In the genomic region with DNA sequence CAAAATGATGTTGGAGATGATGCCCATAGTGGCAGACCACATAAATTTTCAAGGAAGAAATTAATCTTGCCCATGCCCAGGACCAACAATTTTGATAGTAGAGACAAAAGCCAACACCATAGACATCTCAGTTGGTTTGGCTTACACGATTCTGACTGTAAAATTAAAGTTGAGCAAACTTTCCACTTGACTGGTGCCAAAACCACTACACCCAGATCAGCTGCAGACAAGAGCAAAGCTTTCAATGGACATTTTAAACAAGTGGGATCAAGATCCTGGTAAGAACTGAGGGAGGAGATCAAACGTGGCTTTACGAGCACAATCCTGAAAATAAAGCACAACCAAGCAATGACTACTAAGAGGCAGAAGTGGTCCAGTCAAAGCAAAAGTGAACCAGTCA, we compare ENCODE assay signal across 34 cellular contexts.
"Had no signal": no experiment of that assay in that cellular context is flagged by ENCODE, and none has a peak within 500 bp of the region (broad histone marks: within the 10 kb centered on the region; RNA-seq: fewer than 3 reads in every experiment).

No MANE protein-coding gene starts in this region.

- H3K9me3 ChIP-seq: ascending aorta, colonic mucosa, lower lobe of right lung, neutrophil, SK-N-SH, tibial artery, upper lobe of right lung had no signal

- H3K36me3 ChIP-seq: cardiac muscle cell, colonic mucosa had no signal

- H3K4me3 ChIP-seq: ascending aorta, cardiac muscle cell, colonic mucosa, lower lobe of right lung, tibial artery, upper lobe of right lung had no signal

- H3K27me3 ChIP-seq: ascending aorta, cardiac muscle cell, colonic mucosa, neutrophil, tibial artery, upper lobe of right lung had no signal

- ATAC-seq: left colon; lower lobe of right lung; stimulated activated memory B cell treated with anti-CD40 and anti-IgM and Interleukin-4, amounts not matched to agents 10 μg/mL and 1 μg/mL and 100 μg/mL, for 72 hours; stimulated activated naive CD8-positive, alpha-beta T cell treated with anti-CD3 and anti-CD28 coated beads, Interleukin-15, amount 100 ng/mL, for 72 hours; upper lobe of right lung had no signal

- H3K9me3 Mint-ChIP-seq: activated CD4-positive, alpha-beta memory T cell treated with anti-CD3 and anti-CD28 coated beads for 36 hours; activated naive CD4-positive, alpha-beta T cell treated with anti-CD3 and anti-CD28 coated beads for 36 hours; activated naive CD8-positive, alpha-beta T cell treated with anti-CD3 and anti-CD28 coated beads for 36 hours; activated T-helper 1 cell treated with anti-CD3 and anti-CD28 coated beads, Interleukin-12 subunit alpha, Interleukin-12 subunit beta, Interleukin-2, Interleukin-4 antibody, amounts not matched to agents 30 ng/mL and 10 ng/mL and 1 ng/mL, durations not matched to agents 14 hours and 24 hours and 36 hours; nephron; T-helper 1 cell treated with Interleukin-12 subunit alpha and Interleukin-12 subunit beta and Interleukin-4 antibody, amounts not matched to agents 30 μg/mL and 1 μg/mL, for 36 hours had no signal

- H3K27ac Mint-ChIP-seq: activated CD4-positive, alpha-beta memory T cell treated with anti-CD3 and anti-CD28 coated beads for 36 hours; activated CD4-positive, alpha-beta T cell treated with anti-CD3 and anti-CD28 coated beads, Interleukin-2, amount 10 ng/mL, durations not matched to agents 24 days and 14 days; activated naive CD4-positive, alpha-beta T cell treated with anti-CD3 and anti-CD28 coated beads for 36 hours; activated naive CD8-positive, alpha-beta T cell treated with anti-CD3 and anti-CD28 coated beads for 36 hours; activated T-helper 1 cell treated with anti-CD3 and anti-CD28 coated beads, Interleukin-12 subunit alpha, Interleukin-12 subunit beta, Interleukin-2, Interleukin-4 antibody, amounts not matched to agents 30 ng/mL and 10 ng/mL and 1 ng/mL, durations not matched to agents 14 hours and 24 hours and 36 hours; brain; nephron; stimulated activated memory B cell treated with anti-CD40 and anti-IgM and Interleukin-4, amounts not matched to agents 10 μg/mL and 1 μg/mL and 100 μg/mL, for 72 hours; stimulated activated naive CD8-positive, alpha-beta T cell treated with anti-CD3 and anti-CD28 coated beads, Interleukin-15, amount 100 ng/mL, for 72 hours; T-helper 1 cell treated with Interleukin-12 subunit alpha and Interleukin-12 subunit beta and Interleukin-4 antibody, amounts not matched to agents 30 μg/mL and 1 μg/mL, for 36 hours had no signal

- H3K9ac ChIP-seq: SK-N-SH had no signal

- H3K27me3 Mint-ChIP-seq: activated CD4-positive, alpha-beta memory T cell treated with anti-CD3 and anti-CD28 coated beads for 36 hours; activated CD4-positive, alpha-beta T cell treated with anti-CD3 and anti-CD28 coated beads, Interleukin-2, amount 10 ng/mL, durations not matched to agents 24 days and 14 days; activated naive CD8-positive, alpha-beta T cell treated with anti-CD3 and anti-CD28 coated beads for 36 hours; brain; stimulated activated memory B cell treated with anti-CD40 and anti-IgM and Interleukin-4, amounts not matched to agents 10 μg/mL and 1 μg/mL and 100 μg/mL, for 72 hours; stimulated activated naive CD8-positive, alpha-beta T cell treated with anti-CD3 and anti-CD28 coated beads, Interleukin-15, amount 100 ng/mL, for 72 hours had no signal

- DNase-seq: activated CD4-positive, alpha-beta memory T cell treated with anti-CD3 and anti-CD28 coated beads for 36 hours; activated CD4-positive, alpha-beta T cell treated with anti-CD3 and anti-CD28 coated beads, Interleukin-2, amount 10 ng/mL, durations not matched to agents 24 days and 14 days; activated CD4-positive, CD25-positive, alpha-beta regulatory T cell treated with anti-CD3 and anti-CD28 coated beads, Interleukin-2, amount 50 U/mL, for 72 hours; activated CD8-positive, alpha-beta memory T cell treated with anti-CD3 and anti-CD28 coated beads, Interleukin-2, amount 50 U/mL, for 4 hours; activated effector memory CD4-positive, alpha-beta T cell treated with anti-CD3 and anti-CD28 coated beads, Interleukin-2, amount 50 U/mL, for 16 hours; activated naive CD4-positive, alpha-beta T cell treated with anti-CD3 and anti-CD28 coated beads for 36 hours; activated naive CD8-positive, alpha-beta T cell treated with anti-CD3 and anti-CD28 coated beads for 36 hours; activated T-cell treated with anti-CD3 and anti-CD28 coated beads, Interleukin-2, amount 50 U/mL, for 1 hour; cerebellar nuclear complex; colonic mucosa; effector CD8-positive, alpha-beta T cell; erythroblast; glutamatergic neuron; kidney; left colon; lower lobe of right lung; mesenchymal stem cell; SK-N-SH; stimulated activated CD4-positive, alpha-beta T cell treated with anti-CD3 and anti-CD28 coated beads, Interleukin-12 subunit alpha, Interleukin-12 subunit beta, amount 100 ng/mL, for 4 hours; stimulated activated CD4-positive, alpha-beta T cell treated with anti-CD3 and anti-CD28 coated beads, Interleukin-4, amount 100 ng/mL, for 4 hours; stimulated activated CD8-positive, alpha-beta memory T cell treated with anti-CD3 and anti-CD28 coated beads, Interleukin-4, amount 100 ng/mL, for 48 hours; stimulated activated naive CD8-positive, alpha-beta T cell treated with anti-CD3 and anti-CD28 coated beads, Interleukin-15, amount 100 ng/mL, for 72 hours; SW 1271; T-helper 9 cell; tibial artery; upper lobe of right lung had no signal

- H3K4me1 ChIP-seq: ascending aorta, colonic mucosa, lower lobe of right lung, upper lobe of right lung had no signal

- H3K4me1 Mint-ChIP-seq: activated CD4-positive, alpha-beta T cell treated with anti-CD3 and anti-CD28 coated beads, Interleukin-2, amount 10 ng/mL, durations not matched to agents 24 days and 14 days; activated naive CD8-positive, alpha-beta T cell treated with anti-CD3 and anti-CD28 coated beads for 36 hours; stimulated activated naive CD8-positive, alpha-beta T cell treated with anti-CD3 and anti-CD28 coated beads, Interleukin-15, amount 100 ng/mL, for 72 hours had no signal

- H3K4me3 Mint-ChIP-seq: activated CD4-positive, alpha-beta memory T cell treated with anti-CD3 and anti-CD28 coated beads for 36 hours; activated CD4-positive, alpha-beta T cell treated with anti-CD3 and anti-CD28 coated beads, Interleukin-2, amount 10 ng/mL, durations not matched to agents 24 days and 14 days; activated naive CD4-positive, alpha-beta T cell treated with anti-CD3 and anti-CD28 coated beads for 36 hours; activated naive CD8-positive, alpha-beta T cell treated with anti-CD3 and anti-CD28 coated beads for 36 hours; activated T-helper 1 cell treated with anti-CD3 and anti-CD28 coated beads, Interleukin-12 subunit alpha, Interleukin-12 subunit beta, Interleukin-2, Interleukin-4 antibody, amounts not matched to agents 30 ng/mL and 10 ng/mL and 1 ng/mL, durations not matched to agents 14 hours and 24 hours and 36 hours; brain; nephron; stimulated activated memory B cell treated with anti-CD40 and anti-IgM and Interleukin-4, amounts not matched to agents 10 μg/mL and 1 μg/mL and 100 μg/mL, for 72 hours; stimulated activated naive CD8-positive, alpha-beta T cell treated with anti-CD3 and anti-CD28 coated beads, Interleukin-15, amount 100 ng/mL, for 72 hours; T-helper 1 cell treated with Interleukin-12 subunit alpha and Interleukin-12 subunit beta and Interleukin-4 antibody, amounts not matched to agents 30 μg/mL and 1 μg/mL, for 36 hours had no signal

- H3K27ac ChIP-seq: ascending aorta, cardiac muscle cell, colonic mucosa, lower lobe of right lung, neutrophil, tibial artery, upper lobe of right lung had no signal
